Comparison of ENCODE assay signal across 2 cellular contexts in the genomic region with DNA sequence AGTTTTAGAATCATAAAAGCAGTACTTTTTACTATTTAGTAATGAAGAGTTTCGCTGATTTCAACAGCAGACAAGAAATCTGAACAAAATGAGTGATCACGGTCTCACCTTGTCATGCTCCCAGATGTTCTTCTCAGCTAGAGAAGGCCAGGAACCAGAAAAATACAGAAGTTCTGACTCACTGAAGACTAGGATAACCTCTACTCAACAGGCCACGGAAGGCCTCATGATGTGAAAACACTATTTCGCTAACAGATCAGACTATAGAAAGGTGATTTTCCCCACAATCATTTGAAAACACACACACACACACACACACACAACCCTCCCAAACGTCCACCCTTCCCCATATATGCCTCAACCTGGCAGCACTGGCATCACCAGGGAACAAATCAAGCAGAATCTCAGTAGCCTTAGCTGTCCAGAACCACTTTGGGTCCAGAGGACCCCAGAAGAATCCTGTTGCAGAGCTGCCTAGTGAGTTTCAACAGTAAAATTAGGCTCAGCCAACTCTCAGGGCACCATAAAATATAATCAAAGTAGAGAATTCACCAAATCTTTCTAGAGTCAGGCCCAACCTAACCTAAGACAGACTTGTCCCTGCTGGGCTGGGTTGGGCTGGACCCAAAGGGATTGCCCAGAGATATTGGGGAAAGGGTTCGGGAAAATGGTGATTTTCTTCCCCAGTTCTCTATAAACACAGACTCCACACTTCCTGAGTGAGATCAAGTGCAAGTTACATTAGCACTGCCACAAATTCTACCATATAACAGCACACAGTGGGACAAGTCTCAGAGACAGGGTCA.
TF ChIP-seq lines count a peak whose summit lies in the region.

No MANE protein-coding gene starts in this region.

TF ChIP-seq in SK-N-SH, 30 proteins besides CTCF, POLR2A, EP300 and RAD21 (continued from another document):
- TF ChIP-seq, protein P1, sequence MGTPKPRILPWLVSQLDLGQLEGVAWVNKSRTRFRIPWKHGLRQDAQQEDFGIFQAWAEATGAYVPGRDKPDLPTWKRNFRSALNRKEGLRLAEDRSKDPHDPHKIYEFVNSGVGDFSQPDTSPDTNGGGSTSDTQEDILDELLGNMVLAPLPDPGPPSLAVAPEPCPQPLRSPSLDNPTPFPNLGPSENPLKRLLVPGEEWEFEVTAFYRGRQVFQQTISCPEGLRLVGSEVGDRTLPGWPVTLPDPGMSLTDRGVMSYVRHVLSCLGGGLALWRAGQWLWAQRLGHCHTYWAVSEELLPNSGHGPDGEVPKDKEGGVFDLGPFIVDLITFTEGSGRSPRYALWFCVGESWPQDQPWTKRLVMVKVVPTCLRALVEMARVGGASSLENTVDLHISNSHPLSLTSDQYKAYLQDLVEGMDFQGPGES (IDR thresholded peaks at IDR 0.05; ENCODE audit: low read depth, low read length): no peak
- no peak for TF ChIP-seq RXRA (IDR thresholded peaks at IDR 0.05; ENCODE audit: borderline replicate concordance, low read depth)
- no peak for TF ChIP-seq MEF2A (IDR thresholded peaks at IDR 0.05; ENCODE audit: borderline replicate concordance, low read depth)
- TF ChIP-seq GABPA (IDR thresholded peaks at IDR 0.05; ENCODE audit: low read depth): no peak

TF ChIP-seq in SK-N-SH treated with all-trans-retinoic acid at 6 μM for 48 hours, 23 proteins besides CTCF, POLR2A, EP300 and RAD21 (continued from another document):
- TF ChIP-seq, protein P2, sequence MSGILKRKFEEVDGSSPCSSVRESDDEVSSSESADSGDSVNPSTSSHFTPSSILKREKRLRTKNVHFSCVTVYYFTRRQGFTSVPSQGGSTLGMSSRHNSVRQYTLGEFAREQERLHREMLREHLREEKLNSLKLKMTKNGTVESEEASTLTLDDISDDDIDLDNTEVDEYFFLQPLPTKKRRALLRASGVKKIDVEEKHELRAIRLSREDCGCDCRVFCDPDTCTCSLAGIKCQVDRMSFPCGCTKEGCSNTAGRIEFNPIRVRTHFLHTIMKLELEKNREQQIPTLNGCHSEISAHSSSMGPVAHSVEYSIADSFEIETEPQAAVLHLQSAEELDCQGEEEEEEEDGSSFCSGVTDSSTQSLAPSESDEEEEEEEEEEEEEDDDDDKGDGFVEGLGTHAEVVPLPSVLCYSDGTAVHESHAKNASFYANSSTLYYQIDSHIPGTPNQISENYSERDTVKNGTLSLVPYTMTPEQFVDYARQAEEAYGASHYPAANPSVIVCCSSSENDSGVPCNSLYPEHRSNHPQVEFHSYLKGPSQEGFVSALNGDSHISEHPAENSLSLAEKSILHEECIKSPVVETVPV (CRISPR knock-in tag; IDR thresholded peaks at IDR 0.05): no peak
- TF ChIP-seq ZNF8 (CRISPR knock-in tag; IDR thresholded peaks at IDR 0.05) (no peak), OSR1 (CRISPR knock-in tag; IDR thresholded peaks at IDR 0.05) (no peak)
- TF ChIP-seq, protein P3, sequence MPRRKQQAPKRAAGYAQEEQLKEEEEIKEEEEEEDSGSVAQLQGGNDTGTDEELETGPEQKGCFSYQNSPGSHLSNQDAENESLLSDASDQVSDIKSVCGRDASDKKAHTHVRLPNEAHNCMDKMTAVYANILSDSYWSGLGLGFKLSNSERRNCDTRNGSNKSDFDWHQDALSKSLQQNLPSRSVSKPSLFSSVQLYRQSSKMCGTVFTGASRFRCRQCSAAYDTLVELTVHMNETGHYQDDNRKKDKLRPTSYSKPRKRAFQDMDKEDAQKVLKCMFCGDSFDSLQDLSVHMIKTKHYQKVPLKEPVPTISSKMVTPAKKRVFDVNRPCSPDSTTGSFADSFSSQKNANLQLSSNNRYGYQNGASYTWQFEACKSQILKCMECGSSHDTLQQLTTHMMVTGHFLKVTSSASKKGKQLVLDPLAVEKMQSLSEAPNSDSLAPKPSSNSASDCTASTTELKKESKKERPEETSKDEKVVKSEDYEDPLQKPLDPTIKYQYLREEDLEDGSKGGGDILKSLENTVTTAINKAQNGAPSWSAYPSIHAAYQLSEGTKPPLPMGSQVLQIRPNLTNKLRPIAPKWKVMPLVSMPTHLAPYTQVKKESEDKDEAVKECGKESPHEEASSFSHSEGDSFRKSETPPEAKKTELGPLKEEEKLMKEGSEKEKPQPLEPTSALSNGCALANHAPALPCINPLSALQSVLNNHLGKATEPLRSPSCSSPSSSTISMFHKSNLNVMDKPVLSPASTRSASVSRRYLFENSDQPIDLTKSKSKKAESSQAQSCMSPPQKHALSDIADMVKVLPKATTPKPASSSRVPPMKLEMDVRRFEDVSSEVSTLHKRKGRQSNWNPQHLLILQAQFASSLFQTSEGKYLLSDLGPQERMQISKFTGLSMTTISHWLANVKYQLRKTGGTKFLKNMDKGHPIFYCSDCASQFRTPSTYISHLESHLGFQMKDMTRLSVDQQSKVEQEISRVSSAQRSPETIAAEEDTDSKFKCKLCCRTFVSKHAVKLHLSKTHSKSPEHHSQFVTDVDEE (CRISPR knock-in tag; IDR thresholded peaks at IDR 0.05): no peak
